Comparison of ENCODE assay signal across 28 cellular contexts in genomic region chr9:126032135-126032534, GRCh38.
"Had no signal": no experiment of that assay in that cellular context is flagged by ENCODE, and none has a peak within 500 bp of the region (broad histone marks: within the 10 kb centered on the region; RNA-seq: fewer than 3 reads in every experiment).

No MANE protein-coding gene starts in this region.

- H3K36me3 ChIP-seq: colonic mucosa, esophagus muscularis mucosa, esophagus squamous epithelium, gastrocnemius medialis, gastroesophageal sphincter, heart left ventricle, heart right ventricle had no signal

- FAIRE-seq: colon, endometrium, endothelial cell of umbilical vein, frontal cortex had no signal

- H3K27me3 ChIP-seq: colonic mucosa had no signal

- H3K4me3 ChIP-seq: colonic mucosa, coronary artery, dorsolateral prefrontal cortex, esophagus muscularis mucosa, esophagus squamous epithelium, gastrocnemius medialis, gastroesophageal sphincter, heart left ventricle, heart right ventricle had no signal

- DNase-seq: colonic mucosa; cortex of kidney; dermis blood vessel endothelial cell; dorsolateral prefrontal cortex; effector CD4-positive, alpha-beta T cell; effector CD8-positive, alpha-beta T cell; effector memory CD4-positive, alpha-beta T cell; effector memory CD8-positive, alpha-beta T cell; endodermal cell; erythroblast; esophagus squamous epithelium; foreskin fibroblast; foreskin keratinocyte; foreskin melanocyte; gastrocnemius medialis; glutamatergic neuron; head of caudate nucleus; heart right ventricle had no signal

- H3K4me1 ChIP-seq: colonic mucosa, esophagus squamous epithelium, foreskin keratinocyte, gastrocnemius medialis, gastroesophageal sphincter, heart left ventricle, heart right ventricle had no signal

- ATAC-seq: effector memory CD8-positive, alpha-beta T cell; esophagus mucosa; foreskin keratinocyte; gastrocnemius medialis; gastroesophageal sphincter; heart left ventricle; heart right ventricle had no signal

- H3K27ac ChIP-seq: colonic mucosa, coronary artery, dorsolateral prefrontal cortex, epithelial cell of prostate, esophagus muscularis mucosa, esophagus squamous epithelium, foreskin keratinocyte, gastrocnemius medialis, gastroesophageal sphincter, heart left ventricle, heart right ventricle had no signal

- H3K9me3 ChIP-seq: colonic mucosa, esophagus muscularis mucosa, esophagus squamous epithelium, gastrocnemius medialis, gastroesophageal sphincter, heart left ventricle, heart right ventricle had no signal
